Comparison of ENCODE assay signal across 16 cellular contexts in the genomic region with DNA sequence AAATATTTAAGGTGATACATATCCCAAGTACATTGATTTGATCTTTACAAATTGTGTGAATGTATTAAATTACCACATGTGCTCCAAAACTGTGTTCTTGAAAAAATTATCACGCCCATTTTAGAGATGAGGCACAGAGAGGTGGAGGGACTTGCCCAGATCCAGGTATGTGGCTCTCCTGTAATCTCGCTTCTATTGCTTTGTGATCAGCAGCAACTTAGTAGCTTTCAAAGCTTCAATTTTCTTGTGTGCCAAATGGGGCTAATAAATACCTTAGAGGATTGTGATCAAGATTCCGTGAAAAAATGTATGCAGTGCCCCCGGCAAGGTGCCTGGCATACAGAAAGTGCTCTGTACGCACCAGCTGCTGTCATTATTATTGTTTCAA. TPM values are rescaled to one million over a fixed set of nuclear protein-coding genes. Genes with fewer than 3 reads are reported as not detected.
DNase-seq lines count a peak whose midpoint lies in the region; TF ChIP-seq lines count a peak whose summit lies in the region.
"Had no signal": no experiment of that assay in that cellular context is flagged by ENCODE, and none has a peak within 500 bp of the region (broad histone marks: within the 10 kb centered on the region; RNA-seq: fewer than 3 reads in every experiment).

No MANE protein-coding gene starts in this region.

- TF ChIP-seq CTCF in breast epithelium (IDR thresholded peaks at IDR 0.05) (no peak), MCF 10A (IDR thresholded peaks at IDR 0.05; ENCODE audit: unreplicated experiment) (no peak), liver (IDR thresholded peaks at IDR 0.05; ENCODE audit: low read depth, low read length, missing input control) (no peak), transverse colon (IDR thresholded peaks at IDR 0.05) (no peak), GM10266 (IDR thresholded peaks at IDR 0.05; ENCODE audit: control insufficient read depth, insufficient read depth, low read depth, missing control alignments) (no peak)

- no peak overlapping the region for H3K4me3 Mint-ChIP-seq in MCF 10A (ENCODE audit: unreplicated experiment)
- H3K4me3 Mint-ChIP-seq in activated CD4-positive, alpha-beta memory T cell treated with anti-CD3 and anti-CD28 coated beads for 36 hours = no peak overlapping the region

- POLR2A ChIA-PET in MCF 10A (lab: Yijun Ruan, JAX) = no interaction called here
- POLR2A ChIA-PET in activated CD4-positive, alpha-beta memory T cell treated with anti-CD3 and anti-CD28 coated beads for 36 hours (lab: Charles Lee) = interaction anchor here (1.1 kb wide), 1 partner anchor 9 kb away, joined by 3 read pairs; no protein-coding TSS in a partner anchor

- WGBS in liver = 55% methylated on average over 5 of the region's 5 CpGs
- 80 to 90% methylated on average over 2 to 5 of the region's 5 CpGs for WGBS in transverse colon (ENCODE audit: low coverage in 1 of 2), 2 donors

- H3K9me3 Mint-ChIP-seq in MCF 10A (ENCODE audit: unreplicated experiment) = no peaks in the 10 kb centered on the region
- no peaks in the 10 kb centered on the region for H3K9me3 Mint-ChIP-seq in activated CD4-positive, alpha-beta memory T cell treated with anti-CD3 and anti-CD28 coated beads for 36 hours

- no peak for TF ChIP-seq RAD21 in liver (IDR thresholded peaks at IDR 0.05)

- no peaks in the 10 kb centered on the region for H3K27me3 ChIP-seq in breast epithelium
- no peaks in the 10 kb centered on the region for H3K27me3 ChIP-seq in liver (ENCODE audit: control insufficient read depth in 4 of 4, insufficient read depth in 4 of 4, low read length in 3 of 4)
- H3K27me3 ChIP-seq in transverse colon = no peaks in the 10 kb centered on the region
- H3K27me3 ChIP-seq: BE2C, brain microvascular endothelial cell had no signal

- no peak for TF ChIP-seq EP300 in transverse colon (IDR thresholded peaks at IDR 0.05; ENCODE audit: low read depth)

- DNase-seq in breast epithelium (ENCODE audit: low spot score in 2 of 2) (no peak), MCF 10A (ENCODE audit: unreplicated experiment) (no peak), transverse colon (no peak), COLO668 (lab: John Stamatoyannopoulos, UW; ENCODE audit: unreplicated experiment) (no peak), GM10266 (ENCODE audit: extremely low spot score) (no peak), UCSD-AML1 (lab: John Stamatoyannopoulos, UW; ENCODE audit: unreplicated experiment) (no peak)
- no peak for DNase-seq in activated CD4-positive, alpha-beta memory T cell treated with anti-CD3 and anti-CD28 coated beads for 36 hours
- DNase-seq: activated CD4-positive, alpha-beta T cell treated with anti-CD3 and anti-CD28 coated beads, Interleukin-2, amount 50 U/mL, for 48 hours; activated gamma-delta T cell; BE2C; brain microvascular endothelial cell; DMS79 treated with DMSO at 0.1 percent for 48 hours; NCI-H1105; NK-92 treated with Interleukin-12 subunit alpha and Interleukin-12 subunit beta, amount 100 ng/mL, for 24 hours; substantia nigra had no signal

- CTCF ChIA-PET in MCF 10A (lab: Yijun Ruan, JAX) = interaction anchor here (1.0 to 1.4 kb wide), 3 partner anchors 9 to 63 kb away, joined by 3 to 5 read pairs (median 4); no protein-coding TSS in a partner anchor
- CTCF ChIA-PET in activated CD4-positive, alpha-beta memory T cell treated with anti-CD3 and anti-CD28 coated beads for 36 hours (lab: Charles Lee) = interaction anchor here (0.9 to 1.3 kb wide), 3 partner anchors 20 to 145 kb away, joined by 3 to 4 read pairs (median 3); no protein-coding TSS in a partner anchor

- intact Hi-C loops in breast epithelium (cut with DNase I; ENCODE audit: low total_unique reads) (no loop called here), MCF 10A (cut with micrococcal nuclease) (no loop called here), transverse colon (cut with DNase I; ENCODE audit: low total_unique reads) (no loop called here)
- intact Hi-C loops in activated CD4-positive, alpha-beta memory T cell treated with anti-CD3 and anti-CD28 coated beads for 36 hours (cut with micrococcal nuclease) = no loop called here

- H3K4me3 ChIP-seq in breast epithelium (no peak overlapping the region), liver (ENCODE audit: low read depth in 1 of 3, low read length in 3 of 3) (no peak overlapping the region), transverse colon (no peak overlapping the region)

- H3K9me3 ChIP-seq in breast epithelium = no peaks in the 10 kb centered on the region
- no peaks in the 10 kb centered on the region for H3K9me3 ChIP-seq in liver (ENCODE audit: control insufficient read depth in 4 of 4, low read length in 3 of 4)
- no peaks in the 10 kb centered on the region for H3K9me3 ChIP-seq in transverse colon
- H3K9me3 ChIP-seq: BE2C had no signal

- H3K27ac Mint-ChIP-seq in MCF 10A (ENCODE audit: low read depth, unreplicated experiment) = no peak overlapping the region
- H3K27ac Mint-ChIP-seq in activated CD4-positive, alpha-beta memory T cell treated with anti-CD3 and anti-CD28 coated beads for 36 hours = peak overlapping the region; percentile 24

- H3K36me3 ChIP-seq in breast epithelium (no peaks in the 10 kb centered on the region), liver (ENCODE audit: control insufficient read depth in 4 of 4, insufficient read depth in 3 of 4, low read depth in 1 of 4, low read length in 3 of 4) (no peaks in the 10 kb centered on the region), transverse colon (no peaks in the 10 kb centered on the region)
- H3K36me3 ChIP-seq: BE2C, brain microvascular endothelial cell had no signal

- H3K27me3 Mint-ChIP-seq in MCF 10A (ENCODE audit: insufficient read depth, unreplicated experiment) = no peaks in the 10 kb centered on the region
- no peaks in the 10 kb centered on the region for H3K27me3 Mint-ChIP-seq in activated CD4-positive, alpha-beta memory T cell treated with anti-CD3 and anti-CD28 coated beads for 36 hours

- TF ChIP-seq POLR2A in breast epithelium (IDR thresholded peaks at IDR 0.05) = no peak
- TF ChIP-seq POLR2A in transverse colon (IDR thresholded peaks at IDR 0.05) = no peak

- in situ Hi-C loops in transverse colon (cut with MboI; ENCODE audit: low pct_ligation_motif_present in 1 of 4, low pct_unique_long_range_greater_than_20kb in 1 of 4, low sequenced_read_pairs in 3 of 4) = no loop called here

- no TSS peak for BruUV-seq in MCF 10A (replicated peaks; lab: Mats Ljungman, UMichigan)

- H3K36me3 Mint-ChIP-seq in MCF 10A (ENCODE audit: insufficient read depth, unreplicated experiment) = no peaks in the 10 kb centered on the region
- H3K36me3 Mint-ChIP-seq in activated CD4-positive, alpha-beta memory T cell treated with anti-CD3 and anti-CD28 coated beads for 36 hours = no peaks in the 10 kb centered on the region

- peak overlapping the region; percentile 43 to 50 for H3K27ac ChIP-seq in breast epithelium
- peak overlapping the region; percentile 82 to 83 for H3K27ac ChIP-seq in liver (ENCODE audit: low read depth in 1 of 2, low read length in 2 of 2)
- H3K27ac ChIP-seq in transverse colon = peak overlapping the region; percentile 62 to 75 (median 66)
- H3K27ac ChIP-seq: brain microvascular endothelial cell had no signal

- H3K4me1 ChIP-seq in breast epithelium = peaks cover 0 to 5% of the 10 kb centered on the region in 2 donors
- peaks cover 28 to 72% (median 62%) of the 10 kb centered on the region in 4 donors for H3K4me1 ChIP-seq in liver (ENCODE audit: control insufficient read depth in 4 of 4, insufficient read depth in 4 of 4, low read length in 3 of 4)
- peaks cover 0 to 79% (median 22%) of the 10 kb centered on the region in 4 donors for H3K4me1 ChIP-seq in transverse colon
- H3K4me1 ChIP-seq: BE2C had no signal

- peak overlapping the region; percentile 49 to 87 for H3K9ac ChIP-seq in liver (ENCODE audit: low read depth in 1 of 2, low read length in 2 of 2)

- H3K4me1 Mint-ChIP-seq in MCF 10A (ENCODE audit: insufficient read depth, unreplicated experiment) = no peaks in the 10 kb centered on the region
- peaks cover 69% of the 10 kb centered on the region for H3K4me1 Mint-ChIP-seq in activated CD4-positive, alpha-beta memory T cell treated with anti-CD3 and anti-CD28 coated beads for 36 hours (ENCODE audit: low read depth)

TF ChIP-seq in liver, 16 proteins besides CTCF, POLR2A, EP300 and RAD21:
- TF ChIP-seq, protein P1, sequence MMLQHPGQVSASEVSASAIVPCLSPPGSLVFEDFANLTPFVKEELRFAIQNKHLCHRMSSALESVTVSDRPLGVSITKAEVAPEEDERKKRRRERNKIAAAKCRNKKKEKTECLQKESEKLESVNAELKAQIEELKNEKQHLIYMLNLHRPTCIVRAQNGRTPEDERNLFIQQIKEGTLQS (IDR thresholded peaks at IDR 0.05) = no peak
- no peak for TF ChIP-seq RXRA (IDR thresholded peaks at IDR 0.05)
- TF ChIP-seq, protein P2, sequence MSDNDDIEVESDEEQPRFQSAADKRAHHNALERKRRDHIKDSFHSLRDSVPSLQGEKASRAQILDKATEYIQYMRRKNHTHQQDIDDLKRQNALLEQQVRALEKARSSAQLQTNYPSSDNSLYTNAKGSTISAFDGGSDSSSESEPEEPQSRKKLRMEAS (IDR thresholded peaks at IDR 0.05) = no peak
- no peak for TF ChIP-seq JUND (IDR thresholded peaks at IDR 0.05)
- TF ChIP-seq YY1 (IDR thresholded peaks at IDR 0.05) = no peak

RNA-seq across cellular contexts. Expression of a gene that starts 18.0 kb away (rescaled TPM):
- total RNA-seq in breast epithelium = 10 to 100 TPM; 14.6 to 15.7 (median 14.7) TPM
- 0.30 and 0.61 TPM in 2 replicates for total RNA-seq in MCF 10A (2022)
- 10 to 100 TPM; 36.3 to 37.0 TPM for total RNA-seq in activated CD4-positive, alpha-beta memory T cell treated with anti-CD3 and anti-CD28 coated beads for 36 hours
- total RNA-seq in liver = 10 to 100 TPM; 23.3 to 24.7 TPM
- 1 to 10 TPM; 4.1 to 5.8 TPM for polyA plus RNA-seq in liver
- total RNA-seq in transverse colon = 10 to 100 TPM; 25.3 to 40.8 (median 31.7) TPM
